In the genomic region with DNA sequence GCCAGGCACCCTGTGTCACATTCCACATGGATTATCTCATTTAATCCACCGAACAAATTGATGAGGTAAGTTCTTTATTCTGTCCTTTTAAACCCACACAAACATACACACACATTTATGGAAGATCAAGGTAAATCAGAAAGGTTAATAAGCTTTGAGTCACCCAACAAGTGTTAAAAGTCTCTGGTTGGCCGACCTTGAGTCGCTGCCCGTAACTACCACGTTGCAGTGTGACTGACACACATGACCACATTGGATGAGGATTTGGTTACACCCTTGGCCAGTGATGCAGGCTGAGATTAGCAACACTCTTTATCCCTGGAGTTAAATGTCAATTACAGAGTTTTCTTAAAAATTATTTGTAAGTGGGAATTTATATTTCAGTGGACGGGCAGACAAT, we compare ENCODE assay signal across 12 cellular contexts. TPM values are rescaled to one million over a fixed set of nuclear protein-coding genes. Genes with fewer than 3 reads are reported as not detected.
DNase-seq lines count a peak whose midpoint lies in the region; ATAC-seq and TF ChIP-seq lines count a peak whose summit lies in the region.
"Had no signal": no experiment of that assay in that cellular context is flagged by ENCODE, and none has a peak within 500 bp of the region (broad histone marks: within the 10 kb centered on the region; RNA-seq: fewer than 3 reads in every experiment).

No MANE protein-coding gene starts in this region.

- peaks cover 0 to 16% (median 6%) of the 10 kb centered on the region in 11 experiments; a peak in 6 of 22 replicates for H3K9me3 ChIP-seq in BLaER1 treated with 17β-estradiol and CSF1 and Interleukin-3, amounts not matched to agents 10 nM and 100 nM (replicated peaks in 1 of 11)

- TF ChIP-seq CTCF in foreskin keratinocyte (conservative IDR thresholded peaks at IDR 0.05) = no peak

- H3K36me3 ChIP-seq in BLaER1 treated with 17β-estradiol and CSF1 and Interleukin-3, amounts not matched to agents 10 nM and 100 nM = peaks cover 0 to 10% (median 0%) of the 10 kb centered on the region in 11 experiments; a peak in 3 of 22 replicates
- H3K36me3 ChIP-seq: brain microvascular endothelial cell had no signal

- DNase-seq in foreskin keratinocyte (peak; percentile 19 to 30), CD1c-positive myeloid dendritic cell (ENCODE audit: extremely low spot score) (no peak), NCI-H2081 (lab: John Stamatoyannopoulos, UW) (no peak), globus pallidus (ENCODE audit: low spot score) (no peak)
- DNase-seq: brain microvascular endothelial cell, erythroblast had no signal

- H4K20me1 ChIP-seq in BLaER1 treated with 17β-estradiol and CSF1 and Interleukin-3, amounts not matched to agents 10 nM and 100 nM = no peaks in the 10 kb centered on the region

- H3K4me3 ChIP-seq in BLaER1 treated with 17β-estradiol and CSF1 and Interleukin-3, amounts not matched to agents 10 nM and 100 nM = no peak overlapping the region
- H3K4me3 ChIP-seq: K562 had no signal

- peak; percentile 40 for ATAC-seq in GM19463 (IDR thresholded peaks at IDR 0.05; ENCODE audit: unreplicated experiment)
- peak; percentile 25 for ATAC-seq in HG03442 (IDR thresholded peaks at IDR 0.05; ENCODE audit: unreplicated experiment)
- peak; percentile 55 for ATAC-seq in foreskin keratinocyte
- ATAC-seq in HG02678 (IDR thresholded peaks at IDR 0.05; ENCODE audit: unreplicated experiment) = no peak
- ATAC-seq: K562, Right ventricle myocardium inferior had no signal

- H3K27me3 ChIP-seq in BLaER1 treated with 17β-estradiol and CSF1 and Interleukin-3, amounts not matched to agents 10 nM and 100 nM = no peaks in the 10 kb centered on the region
- no peaks in the 10 kb centered on the region for H3K27me3 ChIP-seq in foreskin keratinocyte
- H3K27me3 ChIP-seq: brain microvascular endothelial cell had no signal

- no peak overlapping the region for H3K27ac ChIP-seq in BLaER1 treated with 17β-estradiol and CSF1 and Interleukin-3, amounts not matched to agents 10 nM and 100 nM
- H3K27ac ChIP-seq in foreskin keratinocyte = no peak overlapping the region
- H3K27ac ChIP-seq: brain microvascular endothelial cell had no signal

- peak overlapping the region in 7 of 11 experiments; percentile 1 to 52 (median 32); a peak in 9 of 22 replicates for H3K4me2 ChIP-seq in BLaER1 treated with 17β-estradiol and CSF1 and Interleukin-3, amounts not matched to agents 10 nM and 100 nM

- H3K9ac ChIP-seq in BLaER1 treated with 17β-estradiol and CSF1 and Interleukin-3, amounts not matched to agents 10 nM and 100 nM = no peak overlapping the region

- peaks cover 0 to 24% (median 19%) of the 10 kb centered on the region in 10 experiments; a peak in 12 of 20 replicates for H3K4me1 ChIP-seq in BLaER1 treated with 17β-estradiol and CSF1 and Interleukin-3, amounts not matched to agents 10 nM and 100 nM
- H3K4me1 ChIP-seq in foreskin keratinocyte = no peaks in the 10 kb centered on the region

RNA-seq across cellular contexts. Expression of a gene that starts 19.2 kb away (rescaled TPM):
- total RNA-seq in foreskin keratinocyte = 45.5 and 46.6 TPM in 2 replicates
- 7.5 and 8.7 TPM in 2 replicates for polyA plus RNA-seq in foreskin keratinocyte

Comparison
In these comparisons a context has a peak if more than half of its experiments do, and no peak if none do; other contexts are left out.
1. DNase-seq: peak in foreskin keratinocyte (2 of 2); none in CD1c-positive myeloid dendritic cell (single experiment), NCI-H2081 (0 of 2) and globus pallidus (single experiment).